20 cellular contexts compared by ENCODE assay signal in genomic region chr12:92524489-92524888, GRCh38.
DNase-seq lines count a peak whose midpoint lies in the region; ATAC-seq, FAIRE-seq and TF ChIP-seq lines count a peak whose summit lies in the region.
"Had no signal": no experiment of that assay in that cellular context is flagged by ENCODE, and none has a peak within 500 bp of the region (broad histone marks: within the 10 kb centered on the region; RNA-seq: fewer than 3 reads in every experiment).

No MANE protein-coding gene starts in this region.

- no peak overlapping the region for H3K4me2 ChIP-seq in smooth muscle cell
- H3K4me2 ChIP-seq in H9 (ENCODE audit: insufficient read depth, insufficient read length, low read length) = no peak overlapping the region
- H3K4me2 ChIP-seq: KMS-11 had no signal

- no peak overlapping the region for H4K5ac ChIP-seq in H9 (ENCODE audit: insufficient read length, low read depth, low read length)

- WGBS in smooth muscle cell (ENCODE audit: low lambda C conversion rate) = 75% methylated on average over 4 of the region's 4 CpGs
- no CpG with 5 or more reads among the region's 4 CpGs for WGBS in H9 (ENCODE audit: extremely low coverage, insufficient read length, low lambda C conversion rate)

- peak overlapping the region in 6 of 7 donors; percentile 2 to 80 (median 42) for H3K27ac Mint-ChIP-seq in CD4-positive, alpha-beta memory T cell
- peak overlapping the region; percentile 1 for H3K27ac Mint-ChIP-seq in activated CD8-positive, alpha-beta T cell treated with anti-CD3 and anti-CD28 coated beads, Interleukin-2, amount 10 ng/mL, durations not matched to agents 7 days and 5 days
- H3K27ac Mint-ChIP-seq in natural killer cell = peak overlapping the region; percentile 88 to 91
- no peak overlapping the region for H3K27ac Mint-ChIP-seq in H9
- H3K27ac Mint-ChIP-seq in activated naive CD4-positive, alpha-beta T cell treated with anti-CD3 and anti-CD28 coated beads for 36 hours = no peak overlapping the region

- FAIRE-seq in GM12891 (lab: Jason Lieb, UNC) = peak; percentile 74
- FAIRE-seq: H54 had no signal

- POLR2A ChIA-PET in CD4-positive, alpha-beta memory T cell (lab: Charles Lee; ENCODE audit: partially characterized antibody) = interaction anchor here (0.6 to 1.6 kb wide), 3 partner anchors 19 to 712 kb away, joined by 3 to 5 read pairs (median 5); no protein-coding TSS in a partner anchor
- POLR2A ChIA-PET in activated CD8-positive, alpha-beta T cell treated with anti-CD3 and anti-CD28 coated beads, Interleukin-2, amount 10 ng/mL, durations not matched to agents 7 days and 5 days (lab: Charles Lee) = interaction anchor here (1.6 kb wide), 1 partner anchor 19 kb away, joined by 6 read pairs; no protein-coding TSS in a partner anchor

- H4K91ac ChIP-seq in H9 (ENCODE audit: insufficient read length, low read depth, low read length) = no peak overlapping the region

- no peak overlapping the region for H2BK5ac ChIP-seq in H9 (ENCODE audit: insufficient read length, low read length)

- H3K14ac ChIP-seq in H9 (ENCODE audit: insufficient read depth, low read length) = no peak overlapping the region

- H3F3A ChIP-seq in smooth muscle cell (ENCODE audit: low read depth) = no peaks in the 10 kb centered on the region

- H4K20me1 ChIP-seq in smooth muscle cell (ENCODE audit: low read depth) (no peaks in the 10 kb centered on the region), H9 (ENCODE audit: control insufficient read depth, insufficient read depth, insufficient read length) (no peaks in the 10 kb centered on the region)

- H3K4me1 Mint-ChIP-seq in CD4-positive, alpha-beta memory T cell = peaks cover 6 to 27% (median 21%) of the 10 kb centered on the region in 4 donors
- peaks cover 14% of the 10 kb centered on the region for H3K4me1 Mint-ChIP-seq in activated CD8-positive, alpha-beta T cell treated with anti-CD3 and anti-CD28 coated beads, Interleukin-2, amount 10 ng/mL, durations not matched to agents 7 days and 5 days (ENCODE audit: low read depth)
- H3K4me1 Mint-ChIP-seq in natural killer cell (peaks cover 34 to 41% of the 10 kb centered on the region in 2 donors), H9 (no peaks in the 10 kb centered on the region)
- peaks cover 24% of the 10 kb centered on the region for H3K4me1 Mint-ChIP-seq in activated naive CD4-positive, alpha-beta T cell treated with anti-CD3 and anti-CD28 coated beads for 36 hours (ENCODE audit: low read depth)

- H3K79me1 ChIP-seq in H9 (ENCODE audit: insufficient read depth, low read depth, low read length, poor library complexity, severe bottlenecking) = no peaks in the 10 kb centered on the region

- no peak overlapping the region for H4K8ac ChIP-seq in H9 (replicated peaks; ENCODE audit: insufficient read length, low read depth, low read length)

- no peak overlapping the region for H2BK20ac ChIP-seq in H9 (ENCODE audit: low read depth, low read length, poor library complexity, severe bottlenecking)

- H3K4ac ChIP-seq in H9 (ENCODE audit: low read depth, low read length) = no peak overlapping the region

- H2BK12ac ChIP-seq in H9 (ENCODE audit: insufficient read length, low read depth, low read length) = no peak overlapping the region

- peak overlapping the region in 4 of 8 donors; percentile 0 to 32 (median 4) for H3K4me3 Mint-ChIP-seq in CD4-positive, alpha-beta memory T cell
- no peak overlapping the region for H3K4me3 Mint-ChIP-seq in activated CD8-positive, alpha-beta T cell treated with anti-CD3 and anti-CD28 coated beads, Interleukin-2, amount 10 ng/mL, durations not matched to agents 7 days and 5 days
- H3K4me3 Mint-ChIP-seq in natural killer cell (peak overlapping the region; percentile 35), H9 (no peak overlapping the region)
- no peak overlapping the region for H3K4me3 Mint-ChIP-seq in activated naive CD4-positive, alpha-beta T cell treated with anti-CD3 and anti-CD28 coated beads for 36 hours

- H2AFZ ChIP-seq in smooth muscle cell (ENCODE audit: low read depth) (no peak overlapping the region), H9 (ENCODE audit: low read length) (no peak overlapping the region)

- H3K79me2 ChIP-seq in smooth muscle cell (ENCODE audit: low read depth) (no peaks in the 10 kb centered on the region), H9 (ENCODE audit: insufficient read depth, low read length) (no peaks in the 10 kb centered on the region)

- H3K4me1 ChIP-seq in CD4-positive, alpha-beta memory T cell (ENCODE audit: insufficient read depth, low read length) = peaks cover 7% of the 10 kb centered on the region
- H3K4me1 ChIP-seq in smooth muscle cell (ENCODE audit: low read depth) (peaks cover 9% of the 10 kb centered on the region), H9 (ENCODE audit: insufficient read depth, low read length) (no peaks in the 10 kb centered on the region)

- peak in 1 of 5 donors; percentile 5 for DNase-seq in CD4-positive, alpha-beta memory T cell
- DNase-seq in GM12891 (ENCODE audit: insufficient read length, low spot score) (no peak), natural killer cell (no peak), smooth muscle cell (lab: John Stamatoyannopoulos, UW; ENCODE audit: unreplicated experiment) (no peak), H9 (no peak)
- DNase-seq in activated CD8-positive, alpha-beta T cell treated with anti-CD3 and anti-CD28 coated beads, Interleukin-2, amount 10 ng/mL, durations not matched to agents 7 days and 5 days = no peak
- no peak for DNase-seq in activated naive CD4-positive, alpha-beta T cell treated with anti-CD3 and anti-CD28 coated beads for 36 hours
- DNase-seq: ACHN, DMS153, NCI-H1417, NCI-H187, NCI-H2107, NCI-H2227 treated with DMSO at 0.1 percent for 48 hours, NCI-H510A treated with DMSO at 0.1 percent for 48 hours, NCI-H82, OCI-M1, Right ventricle myocardium superior had no signal

- CTCF ChIA-PET in CD4-positive, alpha-beta memory T cell (lab: Charles Lee; ENCODE audit: partially characterized antibody) = no interaction called here
- CTCF ChIA-PET in activated CD8-positive, alpha-beta T cell treated with anti-CD3 and anti-CD28 coated beads, Interleukin-2, amount 10 ng/mL, durations not matched to agents 7 days and 5 days (lab: Charles Lee) = no interaction called here
- CTCF ChIA-PET in activated naive CD4-positive, alpha-beta T cell treated with anti-CD3 and anti-CD28 coated beads for 36 hours (lab: Charles Lee) = no interaction called here

- peaks cover 2 to 19% (median 9%) of the 10 kb centered on the region in 8 donors for H3K9me3 Mint-ChIP-seq in CD4-positive, alpha-beta memory T cell
- H3K9me3 Mint-ChIP-seq in activated CD8-positive, alpha-beta T cell treated with anti-CD3 and anti-CD28 coated beads, Interleukin-2, amount 10 ng/mL, durations not matched to agents 7 days and 5 days (ENCODE audit: insufficient read depth) = peaks cover 6% of the 10 kb centered on the region
- peaks cover 4 to 6% of the 10 kb centered on the region in 2 donors for H3K9me3 Mint-ChIP-seq in natural killer cell
- no peaks in the 10 kb centered on the region for H3K9me3 Mint-ChIP-seq in H9
- peaks cover 4% of the 10 kb centered on the region for H3K9me3 Mint-ChIP-seq in activated naive CD4-positive, alpha-beta T cell treated with anti-CD3 and anti-CD28 coated beads for 36 hours

- no peaks in the 10 kb centered on the region for H3K27me3 Mint-ChIP-seq in CD4-positive, alpha-beta memory T cell
- H3K27me3 Mint-ChIP-seq in activated CD8-positive, alpha-beta T cell treated with anti-CD3 and anti-CD28 coated beads, Interleukin-2, amount 10 ng/mL, durations not matched to agents 7 days and 5 days (ENCODE audit: low read depth) = no peaks in the 10 kb centered on the region
- no peaks in the 10 kb centered on the region for H3K27me3 Mint-ChIP-seq in natural killer cell (ENCODE audit: low read depth in 2 of 2)
- H3K27me3 Mint-ChIP-seq in H9 (ENCODE audit: low read depth) = no peaks in the 10 kb centered on the region
- H3K27me3 Mint-ChIP-seq in activated naive CD4-positive, alpha-beta T cell treated with anti-CD3 and anti-CD28 coated beads for 36 hours (ENCODE audit: low read depth) = no peaks in the 10 kb centered on the region

- TF ChIP-seq CTCF in natural killer cell (IDR thresholded peaks at IDR 0.05) (no peak), smooth muscle cell (IDR thresholded peaks at IDR 0.05; ENCODE audit: borderline replicate concordance, insufficient read depth, poor library complexity, severe bottlenecking) (no peak), H9 (conservative IDR thresholded peaks at IDR 0.05) (no peak)

- no peak overlapping the region for H3K56ac ChIP-seq in H9 (ENCODE audit: insufficient read length, low read depth, low read length)

- H3K27me3 ChIP-seq in CD4-positive, alpha-beta memory T cell (ENCODE audit: insufficient read depth, low read length) = no peaks in the 10 kb centered on the region
- no peaks in the 10 kb centered on the region for H3K27me3 ChIP-seq in smooth muscle cell (ENCODE audit: low read depth)
- no peaks in the 10 kb centered on the region for H3K27me3 ChIP-seq in H9 (ENCODE audit: insufficient read depth, low read length)

- no peak overlapping the region for H3K4me3 ChIP-seq in CD4-positive, alpha-beta memory T cell (ENCODE audit: low read length in 2 of 2)
- H3K4me3 ChIP-seq in smooth muscle cell = no peak overlapping the region

- no peak for ATAC-seq in activated CD8-positive, alpha-beta T cell treated with anti-CD3 and anti-CD28 coated beads, Interleukin-2, amount 10 ng/mL, durations not matched to agents 7 days and 5 days
- ATAC-seq in natural killer cell = peak; percentile 72 to 88 (median 81)

- no peak overlapping the region for H3K18ac ChIP-seq in H9 (ENCODE audit: insufficient read length, low read depth, low read length)

- H3K36me3 ChIP-seq in CD4-positive, alpha-beta memory T cell (ENCODE audit: insufficient read depth, low read length) = no peaks in the 10 kb centered on the region
- no peaks in the 10 kb centered on the region for H3K36me3 ChIP-seq in smooth muscle cell (ENCODE audit: low read depth)

- TF ChIP-seq POLR2A in GM12891 (IDR thresholded peaks at IDR 0.05; ENCODE audit: low read depth, low read length) = no peak

- intact Hi-C loops in CD4-positive, alpha-beta memory T cell (cut with micrococcal nuclease) = no loop called here
- intact Hi-C loops in natural killer cell (cut with micrococcal nuclease) = no loop called here
- intact Hi-C loops in activated naive CD4-positive, alpha-beta T cell treated with anti-CD3 and anti-CD28 coated beads for 36 hours (cut with micrococcal nuclease) = no loop called here

- H3T11ph ChIP-seq in H9 (ENCODE audit: low read length) = no peak overlapping the region

- no peak overlapping the region for H2BK120ac ChIP-seq in H9 (ENCODE audit: low read depth, low read length, poor library complexity, severe bottlenecking)

- H3K9me3 ChIP-seq in CD4-positive, alpha-beta memory T cell (ENCODE audit: control insufficient read depth in 1 of 2, low read length in 2 of 2) = no peaks in the 10 kb centered on the region
- no peaks in the 10 kb centered on the region for H3K9me3 ChIP-seq in smooth muscle cell (replicated peaks; ENCODE audit: low read depth)
- no peaks in the 10 kb centered on the region for H3K9me3 ChIP-seq in H9 (ENCODE audit: control insufficient read depth, low read depth, low read length)

- H3K9ac ChIP-seq in smooth muscle cell (ENCODE audit: low read depth) (no peak overlapping the region), H9 (ENCODE audit: extremely low read depth, insufficient read length, low read length) (no peak overlapping the region)
- H3K9ac ChIP-seq: KMS-11 had no signal

- H3K36me3 Mint-ChIP-seq in CD4-positive, alpha-beta memory T cell = peaks cover 0 to 1% of the 10 kb centered on the region in 2 donors
- H3K36me3 Mint-ChIP-seq in activated CD8-positive, alpha-beta T cell treated with anti-CD3 and anti-CD28 coated beads, Interleukin-2, amount 10 ng/mL, durations not matched to agents 7 days and 5 days (ENCODE audit: low read depth) = peaks cover 11% of the 10 kb centered on the region
- no peaks in the 10 kb centered on the region for H3K36me3 Mint-ChIP-seq in natural killer cell
- no peaks in the 10 kb centered on the region for H3K36me3 Mint-ChIP-seq in H9 (ENCODE audit: insufficient read depth in 1 of 3, low read depth in 3 of 3)
- H3K36me3 Mint-ChIP-seq in activated naive CD4-positive, alpha-beta T cell treated with anti-CD3 and anti-CD28 coated beads for 36 hours (ENCODE audit: low read depth) = peaks cover 5% of the 10 kb centered on the region

- no peak overlapping the region for H3K23ac ChIP-seq in H9 (ENCODE audit: insufficient read length, low read depth, low read length)

- H2AK5ac ChIP-seq in H9 (ENCODE audit: insufficient read length, low read length) = no peak overlapping the region

- H2BK15ac ChIP-seq in H9 (ENCODE audit: low read depth, low read length) = no peak overlapping the region

- no peaks in the 10 kb centered on the region for H3K23me2 ChIP-seq in H9 (ENCODE audit: insufficient read length, low read depth, low read length, poor library complexity, severe bottlenecking)

- no peak overlapping the region for H3K27ac ChIP-seq in CD4-positive, alpha-beta memory T cell (ENCODE audit: low read depth, low read length)
- no peak overlapping the region for H3K27ac ChIP-seq in smooth muscle cell (ENCODE audit: low read depth)
- H3K27ac ChIP-seq in H9 (ENCODE audit: insufficient read length, low read depth, low read length) = no peak overlapping the region
- H3K27ac ChIP-seq: C4-2B, KMS-11 had no signal

Comparison
In these comparisons a context has a peak if more than half of its experiments do, and no peak if none do; other contexts are left out.
1. H3K27ac Mint-ChIP-seq: peak in CD4-positive, alpha-beta memory T cell (6 of 7), activated CD8-positive, alpha-beta T cell treated with anti-CD3 and anti-CD28 coated beads, Interleukin-2, amount 10 ng/mL, durations not matched to agents 7 days and 5 days (single experiment) and natural killer cell (2 of 2); none in H9 (0 of 3) and activated naive CD4-positive, alpha-beta T cell treated with anti-CD3 and anti-CD28 coated beads for 36 hours (single experiment).